ENCODE assay signal across 12 cellular contexts in the genomic region with DNA sequence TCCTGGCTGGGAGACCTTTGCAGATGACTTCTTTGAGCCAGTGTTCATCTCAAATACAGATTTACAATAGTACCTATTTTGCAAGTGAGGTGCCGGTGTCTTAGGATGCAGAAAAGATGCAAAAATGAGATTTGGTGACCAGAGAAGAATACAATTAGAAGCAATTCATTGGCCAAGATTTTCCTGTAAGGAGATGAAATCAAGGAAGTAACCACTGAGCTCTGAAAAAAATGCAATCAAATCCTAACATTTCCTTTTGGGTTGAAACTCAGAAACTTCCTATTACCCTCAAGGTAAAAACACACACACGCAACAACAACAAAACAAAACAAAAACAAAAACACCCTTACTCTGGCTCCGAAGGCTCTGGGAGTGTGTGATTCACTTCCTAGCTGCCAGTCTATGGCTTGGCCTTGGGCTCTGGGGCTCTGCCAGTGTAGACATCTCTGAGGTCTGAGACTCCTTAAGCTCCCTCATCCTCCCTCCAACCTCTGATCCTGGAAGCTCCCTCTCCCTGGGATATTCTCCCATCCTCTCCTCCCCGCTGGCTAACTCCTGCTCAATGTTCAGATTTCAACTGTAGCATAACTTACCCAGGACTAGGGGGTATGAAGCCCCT. TPM values are rescaled to one million over a fixed set of nuclear protein-coding genes. Genes with fewer than 3 reads are reported as not detected.
A peak's percentile ranks its signal among the peaks of the same experiment; 100 is the strongest.
DNase-seq lines count a peak whose midpoint lies in the region; ATAC-seq and TF ChIP-seq lines count a peak whose summit lies in the region.
"Had no signal": no experiment of that assay in that cellular context is flagged by ENCODE, and none has a peak within 500 bp of the region (broad histone marks: within the 10 kb centered on the region; RNA-seq: fewer than 3 reads in every experiment).

No MANE protein-coding gene starts in this region.

- TF ChIP-seq CTCF in brain (conservative IDR thresholded peaks at IDR 0.05) (no peak), tibial nerve (IDR thresholded peaks at IDR 0.05) (no peak)

- peaks cover 10% of the 10 kb centered on the region for H3K4me1 Mint-ChIP-seq in activated naive CD8-positive, alpha-beta T cell treated with anti-CD3 and anti-CD28 coated beads, Interleukin-2, amount 10 ng/mL, durations not matched to agents 7 days and 5 days
- H3K4me1 Mint-ChIP-seq in activated naive CD8-positive, alpha-beta T cell treated with anti-CD3 and anti-CD28 coated beads for 36 hours, result peaks cover 20% of the 10 kb centered on the region
- peaks cover 55% of the 10 kb centered on the region for H3K4me1 Mint-ChIP-seq in brain

- no peaks in the 10 kb centered on the region for H3K27me3 ChIP-seq in iPS-18a (ENCODE audit: control insufficient read depth, insufficient read depth, low read length)
- no peaks in the 10 kb centered on the region for H3K27me3 ChIP-seq in tibial nerve
- H3K27me3 ChIP-seq: ascending aorta, upper lobe of left lung had no signal

- H3K36me3 Mint-ChIP-seq in activated naive CD8-positive, alpha-beta T cell treated with anti-CD3 and anti-CD28 coated beads, Interleukin-2, amount 10 ng/mL, durations not matched to agents 7 days and 5 days, result no peaks in the 10 kb centered on the region
- H3K36me3 Mint-ChIP-seq in activated naive CD8-positive, alpha-beta T cell treated with anti-CD3 and anti-CD28 coated beads for 36 hours, result no peaks in the 10 kb centered on the region
- no peaks in the 10 kb centered on the region for H3K36me3 Mint-ChIP-seq in brain

- 64% methylated on average over 4 of the region's 4 CpGs for WGBS in tibial nerve, 2 donors

- ATAC-seq in activated naive CD8-positive, alpha-beta T cell treated with anti-CD3 and anti-CD28 coated beads, Interleukin-2, amount 10 ng/mL, durations not matched to agents 7 days and 5 days (ENCODE audit: low read depth), result no peak
- ATAC-seq in HG03439 (IDR thresholded peaks at IDR 0.05; ENCODE audit: unreplicated experiment), result no peak

- TF ChIP-seq EP300 in tibial nerve (IDR thresholded peaks at IDR 0.05), result no peak

- H3K27me3 Mint-ChIP-seq in activated naive CD8-positive, alpha-beta T cell treated with anti-CD3 and anti-CD28 coated beads, Interleukin-2, amount 10 ng/mL, durations not matched to agents 7 days and 5 days, result peaks cover 7% of the 10 kb centered on the region
- no peaks in the 10 kb centered on the region for H3K27me3 Mint-ChIP-seq in activated naive CD8-positive, alpha-beta T cell treated with anti-CD3 and anti-CD28 coated beads for 36 hours
- H3K27me3 Mint-ChIP-seq in brain, result peaks cover 3% of the 10 kb centered on the region

- H3K36me3 ChIP-seq in iPS-18a (ENCODE audit: control insufficient read depth, low read depth, low read length) (no peaks in the 10 kb centered on the region), tibial nerve (no peaks in the 10 kb centered on the region)
- H3K36me3 ChIP-seq: ascending aorta, upper lobe of left lung had no signal

- peak overlapping the region; percentile 22 for H3K4me3 Mint-ChIP-seq in activated naive CD8-positive, alpha-beta T cell treated with anti-CD3 and anti-CD28 coated beads, Interleukin-2, amount 10 ng/mL, durations not matched to agents 7 days and 5 days
- H3K4me3 Mint-ChIP-seq in activated naive CD8-positive, alpha-beta T cell treated with anti-CD3 and anti-CD28 coated beads for 36 hours, result no peak overlapping the region
- peak overlapping the region; percentile 55 to 71 (median 66) for H3K4me3 Mint-ChIP-seq in brain

- H3K4me3 ChIP-seq in iPS-18a (ENCODE audit: low read length), result peak overlapping the region; percentile 45
- no peak overlapping the region for H3K4me3 ChIP-seq in tibial nerve
- H3K4me3 ChIP-seq: ascending aorta, upper lobe of left lung had no signal

- H3K9ac ChIP-seq in iPS-18a (ENCODE audit: low read length), result peak overlapping the region; percentile 10

- no peaks in the 10 kb centered on the region for H3K9me3 ChIP-seq in iPS-18a (ENCODE audit: control insufficient read depth, low read depth, low read length)
- H3K9me3 ChIP-seq in tibial nerve, result no peaks in the 10 kb centered on the region
- H3K9me3 ChIP-seq: ascending aorta, upper lobe of left lung had no signal

- POLR2A ChIA-PET in activated naive CD8-positive, alpha-beta T cell treated with anti-CD3 and anti-CD28 coated beads, Interleukin-2, amount 10 ng/mL, durations not matched to agents 7 days and 5 days (lab: Charles Lee), result interaction anchor here (1.6 kb wide), 1 partner anchor 28 kb away, joined by 4 read pairs; a partner anchor contains a TSS

- DNase-seq in activated naive CD8-positive, alpha-beta T cell treated with anti-CD3 and anti-CD28 coated beads, Interleukin-2, amount 10 ng/mL, durations not matched to agents 7 days and 5 days, result no peak
- DNase-seq in activated naive CD8-positive, alpha-beta T cell treated with anti-CD3 and anti-CD28 coated beads for 36 hours, result no peak
- DNase-seq in tibial nerve (ENCODE audit: low spot score in 2 of 2) (no peak), NCI-H1092 (lab: John Stamatoyannopoulos, UW) (no peak), NCI-H2107 treated with DMSO at 0.1 percent for 48 hours (lab: John Stamatoyannopoulos, UW; ENCODE audit: unreplicated experiment) (no peak)
- DNase-seq: ACHN, NCI-H2171 treated with DMSO at 0.1 percent for 48 hours, upper lobe of left lung had no signal

- no peak overlapping the region for H3K27ac Mint-ChIP-seq in activated naive CD8-positive, alpha-beta T cell treated with anti-CD3 and anti-CD28 coated beads, Interleukin-2, amount 10 ng/mL, durations not matched to agents 7 days and 5 days
- no peak overlapping the region for H3K27ac Mint-ChIP-seq in activated naive CD8-positive, alpha-beta T cell treated with anti-CD3 and anti-CD28 coated beads for 36 hours
- peak overlapping the region; percentile 96 to 99 (median 98) for H3K27ac Mint-ChIP-seq in brain

- H3K9me3 Mint-ChIP-seq in activated naive CD8-positive, alpha-beta T cell treated with anti-CD3 and anti-CD28 coated beads, Interleukin-2, amount 10 ng/mL, durations not matched to agents 7 days and 5 days, result no peaks in the 10 kb centered on the region
- H3K9me3 Mint-ChIP-seq in activated naive CD8-positive, alpha-beta T cell treated with anti-CD3 and anti-CD28 coated beads for 36 hours, result no peaks in the 10 kb centered on the region
- no peaks in the 10 kb centered on the region for H3K9me3 Mint-ChIP-seq in brain

- peaks cover 21% of the 10 kb centered on the region for H3K4me1 ChIP-seq in iPS-18a (ENCODE audit: control insufficient read depth, low read depth, low read length)
- peaks cover 0 to 40% (median 32%) of the 10 kb centered on the region in 4 donors for H3K4me1 ChIP-seq in tibial nerve
- H3K4me1 ChIP-seq: ascending aorta had no signal

- H3K27ac ChIP-seq in iPS-18a (ENCODE audit: low read length) (peak overlapping the region; percentile 74), tibial nerve (peak overlapping the region; percentile 73 to 98 (median 85))
- H3K27ac ChIP-seq: ascending aorta, upper lobe of left lung had no signal

- TF ChIP-seq POLR2A in tibial nerve (IDR thresholded peaks at IDR 0.05), result no peak

RNA-seq across cellular contexts. Expression of a gene that starts 16.8 kb away (rescaled TPM):
- not detected for total RNA-seq in activated naive CD8-positive, alpha-beta T cell treated with anti-CD3 and anti-CD28 coated beads, Interleukin-2, amount 10 ng/mL, durations not matched to agents 7 days and 5 days
- not detected for total RNA-seq in activated naive CD8-positive, alpha-beta T cell treated with anti-CD3 and anti-CD28 coated beads for 36 hours
- not detected for polyA plus RNA-seq in brain (ENCODE audit: insufficient read depth, low read depth, low replicate concordance)
- total RNA-seq in tibial nerve, result not detected
- total RNA-seq: ascending aorta, upper lobe of left lung had no signal

RNA-seq across cellular contexts. Expression of a gene that starts 28.2 kb away (rescaled TPM):
- total RNA-seq in activated naive CD8-positive, alpha-beta T cell treated with anti-CD3 and anti-CD28 coated beads, Interleukin-2, amount 10 ng/mL, durations not matched to agents 7 days and 5 days, result 10 to 100 TPM; 38.2 to 41.5 TPM
- total RNA-seq in activated naive CD8-positive, alpha-beta T cell treated with anti-CD3 and anti-CD28 coated beads for 36 hours, result 1 to 10 TPM; 9.3 to 9.6 TPM
- polyA plus RNA-seq in brain (ENCODE audit: insufficient read depth, low read depth, low replicate concordance), result 65.6 TPM
- 100 to 1,000 TPM in 3 of 4 donors, 10 to 100 TPM in 1; 79.8 to 144 (median 120) TPM for total RNA-seq in tibial nerve

RNA-seq across cellular contexts. Expression of a gene that starts 41.3 kb away (rescaled TPM):
- 10 to 100 TPM; 15.5 to 16.3 TPM for total RNA-seq in activated naive CD8-positive, alpha-beta T cell treated with anti-CD3 and anti-CD28 coated beads, Interleukin-2, amount 10 ng/mL, durations not matched to agents 7 days and 5 days
- 10 to 100 TPM; 24.3 to 25.6 TPM for total RNA-seq in activated naive CD8-positive, alpha-beta T cell treated with anti-CD3 and anti-CD28 coated beads for 36 hours
- polyA plus RNA-seq in brain (ENCODE audit: insufficient read depth, low read depth, low replicate concordance), result 874 TPM
- total RNA-seq in tibial nerve, result 100 to 1,000 TPM in 3 of 4 donors, 10 to 100 TPM in 1; 92.4 to 291 (median 156) TPM
- total RNA-seq: ascending aorta had no signal

Comparison
In these comparisons a context has a peak if more than half of its experiments do, and no peak if none do; other contexts are left out.
1. H3K27ac Mint-ChIP-seq: peak in brain (5 of 5); none in activated naive CD8-positive, alpha-beta T cell treated with anti-CD3 and anti-CD28 coated beads, Interleukin-2, amount 10 ng/mL, durations not matched to agents 7 days and 5 days (single experiment) and activated naive CD8-positive, alpha-beta T cell treated with anti-CD3 and anti-CD28 coated beads for 36 hours (single experiment).